In the genomic region with DNA sequence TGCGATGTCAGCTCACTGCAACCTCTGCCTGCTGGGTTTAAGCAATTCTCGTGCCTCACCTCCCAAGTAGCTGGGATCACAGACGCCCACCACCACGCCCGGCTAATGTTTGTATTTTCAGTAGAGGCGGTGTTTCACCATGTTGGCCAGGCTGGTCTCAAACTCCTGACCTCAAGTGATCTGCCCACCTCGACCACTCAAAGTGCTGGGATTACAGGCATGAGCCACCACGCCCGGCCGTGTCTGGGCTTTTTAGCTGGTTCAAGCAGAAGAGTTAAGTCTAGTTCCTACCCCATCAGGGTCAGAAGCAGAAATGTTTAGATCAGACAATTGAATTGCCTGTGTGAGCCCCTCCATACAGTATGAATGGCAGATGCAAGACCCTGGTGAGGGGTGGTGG, we compare ENCODE assay signal across 29 cellular contexts. TPM values are rescaled to one million over a fixed set of nuclear protein-coding genes. Genes with fewer than 3 reads are reported as not detected.
"Had no signal": no experiment of that assay in that cellular context is flagged by ENCODE, and none has a peak within 500 bp of the region (broad histone marks: within the 10 kb centered on the region; RNA-seq: fewer than 3 reads in every experiment).

No MANE protein-coding gene starts in this region.

- H3K4me3 ChIP-seq: stomach, suprapubic skin, testis, thoracic aorta, thyroid gland, tibial artery, tibial nerve, transverse colon, upper lobe of left lung, upper lobe of right lung, uterus, vagina had no signal

- ATAC-seq: stimulated activated effector memory CD8-positive, alpha-beta T cell treated with anti-CD3 and anti-CD28 coated beads, Interleukin-12 subunit alpha, Interleukin-12 subunit beta, amount 100 ng/mL, for 72 hours; stimulated activated memory B cell treated with anti-CD40 and anti-IgM and Interleukin-4, amounts not matched to agents 10 μg/mL and 1 μg/mL and 100 μg/mL, for 72 hours; stimulated activated naive CD8-positive, alpha-beta T cell treated with anti-CD3 and anti-CD28 coated beads, Interleukin-15, amount 100 ng/mL, for 72 hours; stimulated activated naive CD8-positive, alpha-beta T cell treated with anti-CD3 and anti-CD28 coated beads, Interleukin-15, Interleukin-2, amounts not matched to agents 100 U/mL and 50 U/mL, for 24 hours; upper lobe of right lung had no signal

- H3K9me3 ChIP-seq: suprapubic skin, testis, thyroid gland, upper lobe of right lung, uterus, vagina had no signal

- H3K27me3 ChIP-seq: testis, thyroid gland, upper lobe of left lung, upper lobe of right lung, uterus, vagina had no signal

- H3K27ac Mint-ChIP-seq: stimulated activated effector memory CD8-positive, alpha-beta T cell treated with anti-CD3 and anti-CD28 coated beads, Interleukin-12 subunit alpha, Interleukin-12 subunit beta, amount 100 ng/mL, for 72 hours; stimulated activated memory B cell treated with anti-CD40 and anti-IgM and Interleukin-4, amounts not matched to agents 10 μg/mL and 1 μg/mL and 100 μg/mL, for 72 hours; stimulated activated naive CD8-positive, alpha-beta T cell treated with anti-CD3 and anti-CD28 coated beads, Interleukin-15, Interleukin-2, amounts not matched to agents 100 ng/mL and 50 ng/mL, for 24 hours; type B pancreatic cell had no signal

- DNase-seq: stimulated activated CD4-positive, alpha-beta T cell treated with anti-CD3 and anti-CD28 coated beads, Interleukin-2, amount 100 ng/mL, for 48 hours; stimulated activated CD4-positive, alpha-beta T cell treated with anti-CD3 and anti-CD28 coated beads, Interleukin-4, amount 100 ng/mL, for 1 hour; stimulated activated CD4-positive, alpha-beta T cell treated with anti-CD3 and anti-CD28 coated beads, Interleukin-4, amount 100 ng/mL, for 24 hours; stimulated activated CD4-positive, alpha-beta T cell treated with anti-CD3 and anti-CD28 coated beads, Interleukin-4, amount 100 ng/mL, for 4 hours; stimulated activated CD8-positive, alpha-beta memory T cell treated with anti-CD3 and anti-CD28 coated beads, Interleukin-4, amount 100 ng/mL, for 48 hours; stimulated activated naive CD4-positive, alpha-beta T cell; stimulated activated naive CD4-positive, alpha-beta T cell treated with Interleukin-2 at 50 U/mL for 16 hours; stimulated activated naive CD8-positive, alpha-beta T cell treated with anti-CD3 and anti-CD28 coated beads, Interleukin-15, amount 100 ng/mL, for 72 hours; stimulated activated naive CD8-positive, alpha-beta T cell treated with anti-CD3 and anti-CD28 coated beads, Interleukin-15, Interleukin-2, amounts not matched to agents 100 U/mL and 50 U/mL, for 24 hours; stomach; substantia nigra; testis; thyroid gland; tibial artery; transverse colon; trophoblast cell; upper lobe of left lung; upper lobe of right lung; uterus had no signal

- FAIRE-seq: urothelium cell line had no signal

- H3K4me3 Mint-ChIP-seq: stimulated activated effector memory CD8-positive, alpha-beta T cell treated with anti-CD3 and anti-CD28 coated beads, Interleukin-12 subunit alpha, Interleukin-12 subunit beta, amount 100 ng/mL, for 72 hours; stimulated activated memory B cell treated with anti-CD40 and anti-IgM and Interleukin-4, amounts not matched to agents 10 μg/mL and 1 μg/mL and 100 μg/mL, for 72 hours; stimulated activated naive CD8-positive, alpha-beta T cell treated with anti-CD3 and anti-CD28 coated beads, Interleukin-15, amount 100 ng/mL, for 72 hours; stimulated activated naive CD8-positive, alpha-beta T cell treated with anti-CD3 and anti-CD28 coated beads, Interleukin-15, Interleukin-2, amounts not matched to agents 100 ng/mL and 50 ng/mL, for 24 hours; type B pancreatic cell had no signal

- H3K4me1 ChIP-seq: stomach, suprapubic skin, testis, thyroid gland, tibial artery, tibial nerve, transverse colon, upper lobe of left lung, upper lobe of right lung, uterus, vagina had no signal

- H3K36me3 ChIP-seq: thyroid gland, transverse colon, uterus had no signal

- H3K4me1 Mint-ChIP-seq: stimulated activated effector memory CD8-positive, alpha-beta T cell treated with anti-CD3 and anti-CD28 coated beads, Interleukin-12 subunit alpha, Interleukin-12 subunit beta, amount 100 ng/mL, for 72 hours; stimulated activated memory B cell treated with anti-CD40 and anti-IgM and Interleukin-4, amounts not matched to agents 10 μg/mL and 1 μg/mL and 100 μg/mL, for 72 hours; stimulated activated naive CD8-positive, alpha-beta T cell treated with anti-CD3 and anti-CD28 coated beads, Interleukin-15, amount 100 ng/mL, for 72 hours had no signal

- H3K27ac ChIP-seq: stomach, suprapubic skin, testis, thoracic aorta, thyroid gland, tibial artery, tibial nerve, transverse colon, upper lobe of left lung, upper lobe of right lung, uterus, vagina had no signal

RNA-seq across cellular contexts. Expression of a gene that starts 27.7 kb away (rescaled TPM):
- total RNA-seq: temporal lobe had no signal
